1 cellular context compared by ENCODE assay signal in the genomic region with DNA sequence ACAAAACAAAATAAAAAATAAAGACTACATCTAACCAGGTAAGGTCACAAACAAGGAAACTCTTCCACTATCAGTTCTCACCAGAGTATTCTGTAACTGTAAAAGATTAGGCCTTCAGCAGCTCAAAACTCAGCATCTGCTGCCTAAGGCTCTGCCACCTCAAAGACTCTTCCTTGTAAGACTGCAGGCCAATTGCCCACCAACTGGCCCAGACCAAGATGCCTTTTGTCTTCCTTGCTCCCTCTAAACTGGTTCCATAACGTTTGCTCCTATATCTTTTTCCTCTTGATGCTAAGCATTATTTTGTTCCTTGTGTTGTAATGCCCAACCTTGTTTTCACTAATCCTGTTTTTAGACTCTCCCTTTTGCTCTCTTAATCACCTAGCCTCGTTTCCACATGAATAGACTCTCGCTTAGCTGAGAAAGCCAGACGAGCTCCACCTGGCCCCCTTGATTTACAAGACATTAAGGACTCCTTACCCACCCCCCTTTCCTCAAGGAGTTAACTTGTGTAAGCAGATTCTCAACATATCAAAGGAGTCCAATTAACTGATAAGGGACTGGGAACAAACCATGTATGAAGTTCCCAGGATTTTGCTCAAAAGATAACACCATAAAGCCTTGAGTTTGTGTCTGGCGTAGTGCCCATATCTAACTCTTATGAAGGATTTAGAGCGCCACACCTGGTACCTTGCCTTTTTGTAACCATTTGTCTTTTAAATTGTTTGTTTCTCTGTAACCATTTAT.
TF ChIP-seq lines count a peak whose summit lies in the region.

No MANE protein-coding gene starts in this region.

TF ChIP-seq in IMR-90, 13 proteins besides CTCF, POLR2A, EP300 and RAD21:
- TF ChIP-seq FOS (IDR thresholded peaks at IDR 0.05; ENCODE audit: low read depth, low read length), result no peak
- TF ChIP-seq MXI1 (IDR thresholded peaks at IDR 0.05; ENCODE audit: borderline replicate concordance, low read depth, low read length), result no peak
- no peak for TF ChIP-seq RCOR1 (IDR thresholded peaks at IDR 0.05; ENCODE audit: insufficient replicate concordance, low read length)
- no peak for TF ChIP-seq NFE2L2 (IDR thresholded peaks at IDR 0.05; ENCODE audit: low read depth, low read length)
- no peak for TF ChIP-seq RFX5 (IDR thresholded peaks at IDR 0.05; ENCODE audit: low read depth, low read length)
- TF ChIP-seq, protein P1, sequence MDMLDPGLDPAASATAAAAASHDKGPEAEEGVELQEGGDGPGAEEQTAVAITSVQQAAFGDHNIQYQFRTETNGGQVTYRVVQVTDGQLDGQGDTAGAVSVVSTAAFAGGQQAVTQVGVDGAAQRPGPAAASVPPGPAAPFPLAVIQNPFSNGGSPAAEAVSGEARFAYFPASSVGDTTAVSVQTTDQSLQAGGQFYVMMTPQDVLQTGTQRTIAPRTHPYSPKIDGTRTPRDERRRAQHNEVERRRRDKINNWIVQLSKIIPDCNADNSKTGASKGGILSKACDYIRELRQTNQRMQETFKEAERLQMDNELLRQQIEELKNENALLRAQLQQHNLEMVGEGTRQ (IDR thresholded peaks at IDR 0.05; ENCODE audit: low read depth, low read length), result no peak
- TF ChIP-seq BHLHE40 (IDR thresholded peaks at IDR 0.05; ENCODE audit: low read depth, low read length), result no peak
- TF ChIP-seq ELK1 (IDR thresholded peaks at IDR 0.05; ENCODE audit: borderline replicate concordance, low read depth, low read length), result no peak
- TF ChIP-seq SMC3 (IDR thresholded peaks at IDR 0.05; ENCODE audit: low read depth, low read length), result no peak
- TF ChIP-seq MAZ (IDR thresholded peaks at IDR 0.05; ENCODE audit: borderline replicate concordance, low read depth, low read length), result no peak
- TF ChIP-seq MAFK (IDR thresholded peaks at IDR 0.05; ENCODE audit: low read depth, low read length), result no peak
- TF ChIP-seq CEBPB (IDR thresholded peaks at IDR 0.05; ENCODE audit: low read depth, low read length), result no peak
- no peak for TF ChIP-seq CHD1 (IDR thresholded peaks at IDR 0.05; ENCODE audit: low read depth, low read length)
